Comparison of ENCODE assay signal across 8 cellular contexts in genomic region chr5:172235132-172235780, GRCh38.
DNase-seq lines count a peak whose midpoint lies in the region; ATAC-seq, FAIRE-seq and TF ChIP-seq lines count a peak whose summit lies in the region.

No MANE protein-coding gene starts in this region.

- DNase-seq in GM12865 (ENCODE audit: low read depth) (peak; percentile 79), medulla oblongata (ENCODE audit: extremely low spot score) (peak; percentile 19), NCI-H2081 (lab: John Stamatoyannopoulos, UW) (no peak), H54 (ENCODE audit: insufficient read length, low spot score) (no peak)
- DNase-seq in activated CD4-positive, alpha-beta T cell treated with anti-CD3 and anti-CD28 coated beads for 1 hour: no peak
- no peak for DNase-seq in activated CD8-positive, alpha-beta memory T cell treated with anti-CD3 and anti-CD28 coated beads for 24 hours

- peaks cover 23% of the 10 kb centered on the region for H3K4me1 ChIP-seq in OCI-LY3 (ENCODE audit: low read length)

- peak; percentile 51 for ATAC-seq in HG02588 (IDR thresholded peaks at IDR 0.05; ENCODE audit: unreplicated experiment)

- no peaks in the 10 kb centered on the region for H3K9me3 ChIP-seq in OCI-LY3 (ENCODE audit: insufficient read depth, low read length)

- peaks cover 20% of the 10 kb centered on the region; the same call in 1 of the 2 replicates for H3K79me2 ChIP-seq in OCI-LY3 (ENCODE audit: low read length)

- peak overlapping the region; percentile 63 for H3K4me2 ChIP-seq in OCI-LY3 (ENCODE audit: low read length)

- H3K27ac ChIP-seq in OCI-LY3 (ENCODE audit: low read length): peak overlapping the region; percentile 15; the same call in 1 of the 2 replicates

- H2AFZ ChIP-seq in OCI-LY3 (ENCODE audit: low read depth, low read length): no peak overlapping the region

- no peak for TF ChIP-seq POLR2A in H54 (IDR thresholded peaks at IDR 0.05; ENCODE audit: low read depth, low read length)

- TF ChIP-seq CTCF in GM12865 (IDR thresholded peaks at IDR 0.05; ENCODE audit: insufficient read depth, low read depth, low read length, missing control alignments): no peak
- no peak for TF ChIP-seq CTCF in OCI-LY3 (IDR thresholded peaks at IDR 0.05; ENCODE audit: low read depth, low read length)

- peaks cover 22% of the 10 kb centered on the region for H4K20me1 ChIP-seq in OCI-LY3 (ENCODE audit: insufficient read depth, low read length)

- H3K27me3 ChIP-seq in OCI-LY3 (ENCODE audit: low read depth, low read length): no peaks in the 10 kb centered on the region

- FAIRE-seq in H54 (lab: Jason Lieb, UNC): no peak

- H3K4me3 ChIP-seq in GM12865 (ENCODE audit: low read depth, low read length): peak overlapping the region; percentile 5; the same call in 1 of the 2 replicates
- peak overlapping the region; percentile 22; the same call in 1 of the 2 replicates for H3K4me3 ChIP-seq in OCI-LY3 (ENCODE audit: low read length)

- peaks cover 2% of the 10 kb centered on the region for H3K36me3 ChIP-seq in OCI-LY3 (replicated peaks; ENCODE audit: low read depth, low read length)

- no peak overlapping the region for H3K9ac ChIP-seq in OCI-LY3 (ENCODE audit: low read length)

Comparison
In these comparisons a context has a peak if more than half of its experiments do, and no peak if none do; other contexts are left out.
1. DNase-seq: peak in GM12865 (single experiment) and medulla oblongata (single experiment); none in NCI-H2081 (0 of 2), activated CD4-positive, alpha-beta T cell treated with anti-CD3 and anti-CD28 coated beads for 1 hour (single experiment), H54 (single experiment) and activated CD8-positive, alpha-beta memory T cell treated with anti-CD3 and anti-CD28 coated beads for 24 hours (single experiment).